8 cellular contexts compared by ENCODE assay signal in genomic region chr20:47487175-47487917, GRCh38. TPM values are rescaled to one million over a fixed set of nuclear protein-coding genes. Genes with fewer than 3 reads are reported as not detected.
DNase-seq lines count a peak whose midpoint lies in the region; ATAC-seq and TF ChIP-seq lines count a peak whose summit lies in the region.

No MANE protein-coding gene starts in this region.

- no peaks in the 10 kb centered on the region for H3K9me3 ChIP-seq in naive thymus-derived CD4-positive, alpha-beta T cell (ENCODE audit: control insufficient read depth in 2 of 3, low read length in 3 of 3)

- peak overlapping the region; percentile 14 for H3K4me3 ChIP-seq in naive thymus-derived CD4-positive, alpha-beta T cell (ENCODE audit: low read length)

- no peaks in the 10 kb centered on the region for H3K36me3 ChIP-seq in naive thymus-derived CD4-positive, alpha-beta T cell (ENCODE audit: control insufficient read depth in 2 of 3, insufficient read depth in 3 of 3, low read length in 3 of 3)

- POLR2A ChIA-PET in naive thymus-derived CD4-positive, alpha-beta T cell (lab: Charles Lee) = interaction anchor here (1.2 to 3.7 kb wide), 2 partner anchors 15 to 130 kb away, joined by 3 to 29 read pairs; partner anchors contain the start of gene NCOA3

- ATAC-seq in HG02571 (IDR thresholded peaks at IDR 0.05; ENCODE audit: unreplicated experiment) = peak; percentile 71
- peak; percentile 89 for ATAC-seq in naive thymus-derived CD4-positive, alpha-beta T cell

- peaks cover 6% of the 10 kb centered on the region for H3K36me3 Mint-ChIP-seq in activated T-helper 1 cell treated with anti-CD3 and anti-CD28 coated beads, Interleukin-12 subunit alpha, Interleukin-12 subunit beta, Interleukin-2, Interleukin-4 antibody, amounts not matched to agents 30 ng/mL and 10 ng/mL and 1 ng/mL, durations not matched to agents 14 hours and 24 hours and 36 hours (ENCODE audit: low read depth)
- peaks cover 0 to 6% (median 0%) of the 10 kb centered on the region in 5 donors for H3K36me3 Mint-ChIP-seq in naive thymus-derived CD4-positive, alpha-beta T cell

- peak overlapping the region; percentile 98 for H3K27ac Mint-ChIP-seq in activated T-helper 1 cell treated with anti-CD3 and anti-CD28 coated beads, Interleukin-12 subunit alpha, Interleukin-12 subunit beta, Interleukin-2, Interleukin-4 antibody, amounts not matched to agents 30 ng/mL and 10 ng/mL and 1 ng/mL, durations not matched to agents 14 hours and 24 hours and 36 hours
- peak overlapping the region; percentile 56 to 97 (median 84) for H3K27ac Mint-ChIP-seq in naive thymus-derived CD4-positive, alpha-beta T cell

- DNase-seq in GM13977 (ENCODE audit: low spot score) (peak; percentile 68), NOMO-1 (lab: John Stamatoyannopoulos, UW; ENCODE audit: unreplicated experiment in 2 of 2) (peak; percentile 37 to 87), AG08395 (ENCODE audit: low spot score) (no peak), AG08396 (ENCODE audit: low spot score) (no peak), DMS 273 (lab: John Stamatoyannopoulos, UW; ENCODE audit: unreplicated experiment) (no peak)
- peak; percentile 70 for DNase-seq in activated T-helper 1 cell treated with anti-CD3 and anti-CD28 coated beads, Interleukin-12 subunit alpha, Interleukin-12 subunit beta, Interleukin-2, Interleukin-4 antibody, amounts not matched to agents 30 ng/mL and 10 ng/mL and 1 ng/mL, durations not matched to agents 14 hours and 24 hours and 36 hours (ENCODE audit: low spot score)
- DNase-seq in naive thymus-derived CD4-positive, alpha-beta T cell = peak in 8 of 9 donors; percentile 38 to 84 (median 62)

- peak overlapping the region; percentile 56 for H3K27ac ChIP-seq in naive thymus-derived CD4-positive, alpha-beta T cell (ENCODE audit: low read depth, low read length)

- peak overlapping the region; percentile 68 for H3K4me3 Mint-ChIP-seq in activated T-helper 1 cell treated with anti-CD3 and anti-CD28 coated beads, Interleukin-12 subunit alpha, Interleukin-12 subunit beta, Interleukin-2, Interleukin-4 antibody, amounts not matched to agents 30 ng/mL and 10 ng/mL and 1 ng/mL, durations not matched to agents 14 hours and 24 hours and 36 hours
- H3K4me3 Mint-ChIP-seq in naive thymus-derived CD4-positive, alpha-beta T cell = peak overlapping the region in 9 of 10 donors; percentile 14 to 74 (median 56)

- CTCF ChIA-PET in naive thymus-derived CD4-positive, alpha-beta T cell (lab: Charles Lee) = no interaction called here

- peaks cover 10 to 14% of the 10 kb centered on the region in 2 donors for H3K4me1 ChIP-seq in naive thymus-derived CD4-positive, alpha-beta T cell (ENCODE audit: control insufficient read depth in 2 of 2, insufficient read depth in 2 of 2, low read length in 2 of 2)

- intact Hi-C loops in activated T-helper 1 cell treated with anti-CD3 and anti-CD28 coated beads, Interleukin-12 subunit alpha, Interleukin-12 subunit beta, Interleukin-2, Interleukin-4 antibody, amounts not matched to agents 30 ng/mL and 10 ng/mL and 1 ng/mL, durations not matched to agents 14 hours and 24 hours and 36 hours (cut with micrococcal nuclease) = loop anchor here (1.0 kb wide), 10 partner anchors 11 to 493 kb away; no protein-coding TSS in a partner anchor
- intact Hi-C loops in naive thymus-derived CD4-positive, alpha-beta T cell (cut with micrococcal nuclease) = loop anchor here (1.0 to 5.0 kb wide), 8 partner anchors 14 to 1273 kb away; partner anchors contain the start of genes NCOA3 (in 2 of the 2) and ZMYND8 (in 1 of the 2)

- in situ Hi-C loops in GM13977 (cut with MboI; ENCODE audit: low pct_unique_long_range_greater_than_20kb, low sequenced_read_pairs, unreplicated experiment) = no loop called here

- peaks cover 54% of the 10 kb centered on the region for H3K4me1 Mint-ChIP-seq in activated T-helper 1 cell treated with anti-CD3 and anti-CD28 coated beads, Interleukin-12 subunit alpha, Interleukin-12 subunit beta, Interleukin-2, Interleukin-4 antibody, amounts not matched to agents 30 ng/mL and 10 ng/mL and 1 ng/mL, durations not matched to agents 14 hours and 24 hours and 36 hours (ENCODE audit: low read depth)
- H3K4me1 Mint-ChIP-seq in naive thymus-derived CD4-positive, alpha-beta T cell = peaks cover 17 to 66% (median 32%) of the 10 kb centered on the region in 7 donors

- H3K27me3 ChIP-seq in naive thymus-derived CD4-positive, alpha-beta T cell (ENCODE audit: control insufficient read depth in 2 of 2, insufficient read depth in 2 of 2, low read length in 2 of 2) = no peaks in the 10 kb centered on the region

- no peaks in the 10 kb centered on the region for H3K9me3 Mint-ChIP-seq in activated T-helper 1 cell treated with anti-CD3 and anti-CD28 coated beads, Interleukin-12 subunit alpha, Interleukin-12 subunit beta, Interleukin-2, Interleukin-4 antibody, amounts not matched to agents 30 ng/mL and 10 ng/mL and 1 ng/mL, durations not matched to agents 14 hours and 24 hours and 36 hours
- H3K9me3 Mint-ChIP-seq in naive thymus-derived CD4-positive, alpha-beta T cell = no peaks in the 10 kb centered on the region

- no peak for TF ChIP-seq CTCF in GM13977 (IDR thresholded peaks at IDR 0.05; ENCODE audit: extremely low read depth, insufficient read depth, missing control alignments)

- no peaks in the 10 kb centered on the region for H3K27me3 Mint-ChIP-seq in activated T-helper 1 cell treated with anti-CD3 and anti-CD28 coated beads, Interleukin-12 subunit alpha, Interleukin-12 subunit beta, Interleukin-2, Interleukin-4 antibody, amounts not matched to agents 30 ng/mL and 10 ng/mL and 1 ng/mL, durations not matched to agents 14 hours and 24 hours and 36 hours (ENCODE audit: insufficient read depth)
- no peaks in the 10 kb centered on the region for H3K27me3 Mint-ChIP-seq in naive thymus-derived CD4-positive, alpha-beta T cell

RNA-seq across cellular contexts. Expression of gene NCOA3, which starts 14.3 kb away (rescaled TPM):
- total RNA-seq in activated T-helper 1 cell treated with anti-CD3 and anti-CD28 coated beads, Interleukin-12 subunit alpha, Interleukin-12 subunit beta, Interleukin-2, Interleukin-4 antibody, amounts not matched to agents 30 ng/mL and 10 ng/mL and 1 ng/mL, durations not matched to agents 14 hours and 24 hours and 36 hours = 132 and 133 TPM in 2 replicates
- total RNA-seq in naive thymus-derived CD4-positive, alpha-beta T cell = 100 to 1,000 TPM in 1 of 5 experiments, 10 to 100 TPM in 4; 75.0 to 115 (median 89.2) TPM
- polyA plus RNA-seq in naive thymus-derived CD4-positive, alpha-beta T cell = 10 to 100 TPM; 20.3 to 28.4 TPM

Comparison
In these comparisons a context has a peak if more than half of its experiments do, and no peak if none do; other contexts are left out.
1. DNase-seq: peak in GM13977 (single experiment), NOMO-1 (2 of 2), activated T-helper 1 cell treated with anti-CD3 and anti-CD28 coated beads, Interleukin-12 subunit alpha, Interleukin-12 subunit beta, Interleukin-2, Interleukin-4 antibody, amounts not matched to agents 30 ng/mL and 10 ng/mL and 1 ng/mL, durations not matched to agents 14 hours and 24 hours and 36 hours (single experiment) and naive thymus-derived CD4-positive, alpha-beta T cell (8 of 9); none in AG08395 (single experiment), AG08396 (single experiment) and DMS 273 (single experiment).